8 cellular contexts compared by ENCODE assay signal in the genomic region with DNA sequence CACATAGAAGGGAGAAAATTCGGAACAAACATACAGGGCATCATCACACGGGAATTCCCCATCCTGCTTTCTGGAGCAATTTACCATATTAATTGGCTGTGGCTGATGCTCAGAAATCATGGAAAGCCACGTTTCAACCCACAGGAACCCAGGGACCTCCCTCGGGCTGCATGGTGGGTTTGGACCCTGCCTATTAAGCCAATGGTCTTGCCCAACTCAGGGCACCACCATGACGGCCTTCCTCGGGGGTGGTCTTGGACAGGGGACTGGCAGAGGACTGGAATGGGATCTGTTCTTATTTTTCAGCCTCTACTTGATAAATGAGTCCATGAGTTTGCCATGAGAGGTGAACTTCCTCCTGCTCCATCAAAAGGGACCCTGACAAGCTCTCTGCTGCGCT.
"Had no signal": no experiment of that assay in that cellular context is flagged by ENCODE, and none has a peak within 500 bp of the region (broad histone marks: within the 10 kb centered on the region; RNA-seq: fewer than 3 reads in every experiment).

No MANE protein-coding gene starts in this region.

- H3K4me3 ChIP-seq: GM12878 had no signal

- FAIRE-seq: G401.6, GM12878, GM12891, GM12892, GM18507, GM19239 had no signal

- DNase-seq: GDM1, GF-D8 had no signal

- ATAC-seq: GM12878 had no signal
